9 cellular contexts compared by ENCODE assay signal in the genomic region with DNA sequence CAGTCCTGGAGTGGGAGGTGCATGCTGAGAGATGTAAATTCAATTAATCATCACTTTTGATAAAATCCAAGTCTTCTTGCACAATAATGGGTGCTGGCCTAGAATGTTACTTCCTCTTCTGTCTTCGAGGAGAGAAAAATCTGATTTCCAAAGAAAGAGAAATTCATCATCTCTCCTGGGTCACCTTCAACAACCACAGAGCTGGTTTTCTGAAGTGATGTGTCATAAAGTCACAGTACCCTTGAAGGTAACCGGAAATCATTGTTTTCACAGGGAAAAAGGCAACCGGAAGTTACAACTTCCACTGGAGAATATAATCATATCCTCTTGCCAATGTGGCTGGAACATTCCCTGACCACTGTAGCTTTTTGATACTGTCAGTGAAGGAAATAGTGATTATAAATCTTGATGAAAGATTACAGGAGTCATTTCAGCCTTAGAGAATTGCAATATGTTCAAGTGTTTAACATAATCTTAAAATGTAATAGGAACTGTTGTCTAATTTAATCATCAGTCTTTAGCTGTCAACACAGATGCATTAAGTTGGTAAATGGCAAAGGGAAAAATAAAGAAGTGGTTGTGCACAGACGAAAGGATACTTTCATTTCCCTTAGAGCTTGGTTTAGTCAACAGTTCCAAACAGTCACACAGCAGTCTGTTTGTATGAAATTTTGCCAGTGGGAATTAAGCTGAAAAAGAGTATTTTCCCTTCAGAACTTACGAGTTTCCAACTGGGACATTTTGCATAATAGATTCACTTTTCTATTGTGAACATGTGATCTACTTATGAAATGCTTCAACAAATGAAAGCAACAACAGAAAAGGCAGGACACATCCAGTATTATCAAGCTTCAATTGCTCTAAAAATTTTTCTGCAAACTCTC.
DNase-seq lines count a peak whose midpoint lies in the region; ATAC-seq and TF ChIP-seq lines count a peak whose summit lies in the region.
"Had no signal": no experiment of that assay in that cellular context is flagged by ENCODE, and none has a peak within 500 bp of the region (broad histone marks: within the 10 kb centered on the region; RNA-seq: fewer than 3 reads in every experiment).

No MANE protein-coding gene starts in this region.

- ATAC-seq in heart right ventricle, result peak; percentile 44 to 80 (median 72)
- peak; percentile 81 for ATAC-seq in stimulated activated naive CD8-positive, alpha-beta T cell treated with anti-CD3 and anti-CD28 coated beads, Interleukin-15, Interleukin-2, amounts not matched to agents 100 U/mL and 50 U/mL, for 24 hours
- ATAC-seq in GM19452 (IDR thresholded peaks at IDR 0.05; ENCODE audit: unreplicated experiment), result no peak

- intact Hi-C loops in activated T-helper 1 cell treated with anti-CD3 and anti-CD28 coated beads, Interleukin-12 subunit alpha, Interleukin-12 subunit beta, Interleukin-2, Interleukin-4 antibody, amounts not matched to agents 30 ng/mL and 10 ng/mL and 1 ng/mL, durations not matched to agents 14 hours and 24 hours and 36 hours (cut with micrococcal nuclease), result loop anchor here (1.0 to 5.0 kb wide), 5 partner anchors 15 to 462 kb away; partner anchors contain the start of gene SLC4A7
- intact Hi-C loops in heart right ventricle (cut with DNase I), result no loop called here

- no peak overlapping the region for H3K4me3 ChIP-seq in heart right ventricle
- H3K4me3 ChIP-seq: BLaER1 had no signal

- no peaks in the 10 kb centered on the region for H3K36me3 ChIP-seq in heart right ventricle
- H3K36me3 ChIP-seq: BLaER1 had no signal

- H3K27ac ChIP-seq in heart right ventricle, result peak overlapping the region in 9 of 10 donors; percentile 47 to 86 (median 77)
- H3K27ac ChIP-seq: BLaER1 had no signal

- H3K27ac Mint-ChIP-seq in activated T-helper 1 cell treated with anti-CD3 and anti-CD28 coated beads, Interleukin-12 subunit alpha, Interleukin-12 subunit beta, Interleukin-2, Interleukin-4 antibody, amounts not matched to agents 30 ng/mL and 10 ng/mL and 1 ng/mL, durations not matched to agents 14 hours and 24 hours and 36 hours, result peak overlapping the region; percentile 76

- no peaks in the 10 kb centered on the region for H3K27me3 ChIP-seq in heart right ventricle
- H3K27me3 ChIP-seq: BLaER1 had no signal

- no peaks in the 10 kb centered on the region for H3K27me3 Mint-ChIP-seq in activated T-helper 1 cell treated with anti-CD3 and anti-CD28 coated beads, Interleukin-12 subunit alpha, Interleukin-12 subunit beta, Interleukin-2, Interleukin-4 antibody, amounts not matched to agents 30 ng/mL and 10 ng/mL and 1 ng/mL, durations not matched to agents 14 hours and 24 hours and 36 hours (ENCODE audit: insufficient read depth)

- peaks cover 0 to 48% (median 28%) of the 10 kb centered on the region in 9 donors for H3K4me1 ChIP-seq in heart right ventricle

- H3K4me1 Mint-ChIP-seq in activated T-helper 1 cell treated with anti-CD3 and anti-CD28 coated beads, Interleukin-12 subunit alpha, Interleukin-12 subunit beta, Interleukin-2, Interleukin-4 antibody, amounts not matched to agents 30 ng/mL and 10 ng/mL and 1 ng/mL, durations not matched to agents 14 hours and 24 hours and 36 hours (ENCODE audit: low read depth), result peaks cover 28% of the 10 kb centered on the region

- H3K9me3 Mint-ChIP-seq in activated T-helper 1 cell treated with anti-CD3 and anti-CD28 coated beads, Interleukin-12 subunit alpha, Interleukin-12 subunit beta, Interleukin-2, Interleukin-4 antibody, amounts not matched to agents 30 ng/mL and 10 ng/mL and 1 ng/mL, durations not matched to agents 14 hours and 24 hours and 36 hours, result peaks cover 6% of the 10 kb centered on the region

- no peak for TF ChIP-seq CTCF in heart right ventricle (IDR thresholded peaks at IDR 0.05)

- peak overlapping the region; percentile 31 for H3K4me3 Mint-ChIP-seq in activated T-helper 1 cell treated with anti-CD3 and anti-CD28 coated beads, Interleukin-12 subunit alpha, Interleukin-12 subunit beta, Interleukin-2, Interleukin-4 antibody, amounts not matched to agents 30 ng/mL and 10 ng/mL and 1 ng/mL, durations not matched to agents 14 hours and 24 hours and 36 hours

- DNase-seq in activated CD4-positive, alpha-beta T cell treated with anti-CD3 and anti-CD28 coated beads for 48 hours, result peak; percentile 10
- no peak for DNase-seq in activated CD4-positive, alpha-beta T cell treated with anti-CD3 and anti-CD28 coated beads, Interleukin-2, amount 50 U/mL, for 4 hours
- no peak for DNase-seq in activated T-helper 1 cell treated with anti-CD3 and anti-CD28 coated beads, Interleukin-12 subunit alpha, Interleukin-12 subunit beta, Interleukin-2, Interleukin-4 antibody, amounts not matched to agents 30 ng/mL and 10 ng/mL and 1 ng/mL, durations not matched to agents 14 hours and 24 hours and 36 hours (ENCODE audit: low spot score)
- DNase-seq in heart right ventricle (peak in 1 of 2 donors; percentile 21), NCI-H1417 treated with DMSO at 0.1 percent for 48 hours (lab: John Stamatoyannopoulos, UW) (no peak)
- no peak for DNase-seq in stimulated activated naive CD8-positive, alpha-beta T cell treated with anti-CD3 and anti-CD28 coated beads, Interleukin-15, Interleukin-2, amounts not matched to agents 100 U/mL and 50 U/mL, for 24 hours
- no peak for DNase-seq in activated CD8-positive, alpha-beta memory T cell treated with anti-CD3 and anti-CD28 coated beads, Interleukin-2, amount 50 U/mL, for 4 hours

- no peaks in the 10 kb centered on the region for H3K9me3 ChIP-seq in heart right ventricle
- H3K9me3 ChIP-seq: BLaER1 had no signal

- WGBS in heart right ventricle, 2 donors, result 29 to 37% methylated on average over 5 of the region's 5 CpGs

- H3K36me3 Mint-ChIP-seq in activated T-helper 1 cell treated with anti-CD3 and anti-CD28 coated beads, Interleukin-12 subunit alpha, Interleukin-12 subunit beta, Interleukin-2, Interleukin-4 antibody, amounts not matched to agents 30 ng/mL and 10 ng/mL and 1 ng/mL, durations not matched to agents 14 hours and 24 hours and 36 hours (ENCODE audit: low read depth), result peaks cover 7% of the 10 kb centered on the region
